17 cellular contexts compared by ENCODE assay signal in genomic region chr17:74992223-74992622, GRCh38. TPM values are rescaled to one million over a fixed set of nuclear protein-coding genes. Genes with fewer than 3 reads are reported as not detected.
DNase-seq lines count a peak whose midpoint lies in the region; ATAC-seq, FAIRE-seq and TF ChIP-seq lines count a peak whose summit lies in the region.
"Had no signal": no experiment of that assay in that cellular context is flagged by ENCODE, and none has a peak within 500 bp of the region (broad histone marks: within the 10 kb centered on the region; RNA-seq: fewer than 3 reads in every experiment).

No MANE protein-coding gene starts in this region.

- 18% methylated on average over 2 of the region's 2 CpGs for WGBS in HepG2 (ENCODE audit: low lambda C conversion rate)
- 50% methylated on average over 2 of the region's 2 CpGs for WGBS in right lobe of liver (ENCODE audit: insufficient coverage, low coverage, low lambda C conversion rate, missing lambda C conversion rate)

- no peaks in the 10 kb centered on the region for H3K9me3 Mint-ChIP-seq in MCF 10A (ENCODE audit: unreplicated experiment)
- no peaks in the 10 kb centered on the region for H3K9me3 Mint-ChIP-seq in mesothelial cell of epicardium
- H3K9me3 Mint-ChIP-seq: activated naive CD4-positive, alpha-beta T cell treated with anti-CD3 and anti-CD28 coated beads, Interleukin-2, amount 10 ng/mL, durations not matched to agents 7 days and 5 days had no signal

- H3K9ac ChIP-seq in HepG2 (ENCODE audit: insufficient read depth, low read depth, low read length), result no peak overlapping the region

- H3K4me1 ChIP-seq in HepG2 (ENCODE audit: insufficient read depth, low read length) (peaks cover 51% of the 10 kb centered on the region), right lobe of liver (peaks cover 0 to 1% (median under 1%) of the 10 kb centered on the region in 4 donors), vagina (peaks cover 48% of the 10 kb centered on the region)

- no peaks in the 10 kb centered on the region for H3K36me3 ChIP-seq in HepG2 (replicated peaks in 1 of 2; ENCODE audit: control insufficient read depth in 1 of 2, insufficient read depth in 2 of 2, low read length in 2 of 2)
- no peaks in the 10 kb centered on the region for H3K36me3 ChIP-seq in right lobe of liver
- H3K36me3 ChIP-seq in vagina, result no peaks in the 10 kb centered on the region
- H3K36me3 ChIP-seq: HAP-1 had no signal

- H3K27me3 Mint-ChIP-seq in MCF 10A (ENCODE audit: insufficient read depth, unreplicated experiment) (no peaks in the 10 kb centered on the region), mesothelial cell of epicardium (ENCODE audit: low read depth) (no peaks in the 10 kb centered on the region)

- POLR2A ChIA-PET in HepG2 (lab: Yijun Ruan, JAX), result interaction anchor here (0.9 to 2.5 kb wide), 8 partner anchors 15 to 139 kb away, joined by 3 to 36 read pairs (median 4); partner anchors contain the start of genes FDXR, HID1, MRPL58 and NT5C
- POLR2A ChIA-PET in MCF 10A (lab: Yijun Ruan, JAX), result interaction anchor here (0.6 to 10.4 kb wide), 17 partner anchors 9 to 1565 kb away, joined by 3 to 228 read pairs (median 6); partner anchors contain the start of genes ATP5PD, FDXR, KCTD2 and MRPL58

- H3K36me3 Mint-ChIP-seq in MCF 10A (ENCODE audit: insufficient read depth, unreplicated experiment) (peaks cover 6% of the 10 kb centered on the region), mesothelial cell of epicardium (peaks cover 4% of the 10 kb centered on the region)
- H3K36me3 Mint-ChIP-seq: activated naive CD4-positive, alpha-beta T cell treated with anti-CD3 and anti-CD28 coated beads, Interleukin-2, amount 10 ng/mL, durations not matched to agents 7 days and 5 days had no signal

- no peak overlapping the region for H2AFZ ChIP-seq in HepG2 (ENCODE audit: low read length)

- CTCF ChIA-PET in HepG2 (lab: Yijun Ruan, JAX; ENCODE audit: low intra/inter-chr PET ratio, low total read pairs), result interaction anchor here (1.5 kb wide), 1 partner anchor 32 kb away, joined by 3 read pairs; no protein-coding TSS in a partner anchor
- CTCF ChIA-PET in MCF 10A (lab: Yijun Ruan, JAX), result interaction anchor here (1.0 to 4.2 kb wide), 4 partner anchors 21 to 138 kb away, joined by 3 to 20 read pairs (median 3); partner anchors contain the start of gene USH1G

- peaks cover 0 to 9% of the 10 kb centered on the region in 2 experiments; a peak in 2 of 5 replicates for H3K27me3 ChIP-seq in HepG2 (ENCODE audit: control insufficient read depth in 1 of 2, insufficient read depth in 2 of 2, low read length in 2 of 2)
- H3K27me3 ChIP-seq in right lobe of liver, result peaks cover 0 to 7% of the 10 kb centered on the region in 2 donors
- H3K27me3 ChIP-seq in vagina, result no peaks in the 10 kb centered on the region
- H3K27me3 ChIP-seq in dorsolateral prefrontal cortex, result no peaks in the 10 kb centered on the region

- H3K4me3 ChIP-seq in HepG2 (replicated peaks in 1 of 3; ENCODE audit: insufficient read depth in 1 of 3, low read depth in 2 of 3, low read length in 3 of 3), result peak overlapping the region in 1 of 3 experiments; percentile 32; a peak in 1 of 6 replicates
- H3K4me3 ChIP-seq in right lobe of liver, result no peak overlapping the region
- H3K4me3 ChIP-seq in vagina, result no peak overlapping the region
- no peak overlapping the region for H3K4me3 ChIP-seq in dorsolateral prefrontal cortex
- H3K4me3 ChIP-seq: HAP-1 had no signal

- H3K4me2 ChIP-seq in HepG2 (ENCODE audit: low read depth, low read length), result peak overlapping the region; percentile 49

- no peak for TF ChIP-seq RAD21 in HepG2 (CRISPR knock-in tag; IDR thresholded peaks at IDR 0.05)

- H3K27ac ChIP-seq in HepG2 (ENCODE audit: extremely low read length, insufficient read depth, low read length), result no peak overlapping the region
- no peak overlapping the region for H3K27ac ChIP-seq in right lobe of liver
- peak overlapping the region; percentile 2 for H3K27ac ChIP-seq in vagina
- H3K27ac ChIP-seq in dorsolateral prefrontal cortex, result peak overlapping the region in 4 of 59 donors; percentile 11 to 78 (median 29)

- TF ChIP-seq POLR2A in HepG2 (IDR thresholded peaks at IDR 0.05; ENCODE audit: insufficient read depth in 1 of 2, low read depth in 2 of 2, low read length in 2 of 2), result no peak
- no peak for TF ChIP-seq POLR2A in right lobe of liver (IDR thresholded peaks at IDR 0.05)
- no peak for TF ChIP-seq POLR2A in vagina (IDR thresholded peaks at IDR 0.05)

- H3K79me2 ChIP-seq in HepG2 (ENCODE audit: insufficient read depth, low read length), result no peaks in the 10 kb centered on the region

- H3K27ac Mint-ChIP-seq in MCF 10A (ENCODE audit: low read depth, unreplicated experiment), result peak overlapping the region; percentile 16
- peak overlapping the region; percentile 97 for H3K27ac Mint-ChIP-seq in mesothelial cell of epicardium
- H3K27ac Mint-ChIP-seq: activated naive CD4-positive, alpha-beta T cell treated with anti-CD3 and anti-CD28 coated beads, Interleukin-2, amount 10 ng/mL, durations not matched to agents 7 days and 5 days had no signal

- ATAC-seq in HepG2 (0 out of 3 replicates have a peak, but pooled peaks have one; percentile 2), right lobe of liver (no peak), HG03571 (IDR thresholded peaks at IDR 0.05; ENCODE audit: unreplicated experiment) (no peak)
- ATAC-seq: Panc1 had no signal

- TF ChIP-seq EP300 in HepG2 (IDR thresholded peaks at IDR 0.05; ENCODE audit: low read depth in 2 of 2, low read length in 2 of 2) (no peak), HepG2 (CRISPR knock-in tag; IDR thresholded peaks at IDR 0.05; ENCODE audit: borderline replicate concordance) (no peak)

- FAIRE-seq in HepG2 (lab: Jason Lieb, UNC), result no peak
- FAIRE-seq: islet of Langerhans had no signal

- BruUV-seq in HepG2 (replicated peaks; lab: Mats Ljungman, UMichigan) (no TSS peak), MCF 10A (replicated peaks; lab: Mats Ljungman, UMichigan) (no TSS peak)

- no peak for TF ChIP-seq CTCF in HepG2 (CRISPR knock-in tag; IDR thresholded peaks at IDR 0.05)
- TF ChIP-seq CTCF in right lobe of liver (IDR thresholded peaks at IDR 0.05), result no peak
- TF ChIP-seq CTCF in MCF 10A (IDR thresholded peaks at IDR 0.05; ENCODE audit: unreplicated experiment), result no peak
- no peak for TF ChIP-seq CTCF in mesothelial cell of epicardium (IDR thresholded peaks at IDR 0.05; ENCODE audit: unreplicated experiment)
- TF ChIP-seq CTCF in vagina (IDR thresholded peaks at IDR 0.05), result no peak
- TF ChIP-seq CTCF in dorsolateral prefrontal cortex (IDR thresholded peaks at IDR 0.05 in 54 of 56, conservative IDR thresholded peaks at IDR 0.05 in 2 of 56; ENCODE audit: low read depth in 1 of 56, partially characterized antibody in 56 of 56), result no peak

- in situ Hi-C loops in HepG2 (cut with HindIII; ENCODE audit: extremely low pct_ligation_motif_present, low pct_unique_long_range_greater_than_20kb), result no loop called here

- DNase-seq in HepG2 (ENCODE audit: low spot score) (no peak), right lobe of liver (no peak), MCF 10A (ENCODE audit: unreplicated experiment) (peak; percentile 11), mesothelial cell of epicardium (ENCODE audit: low spot score in 2 of 2, unreplicated experiment in 2 of 2) (no peak), vagina (ENCODE audit: extremely low spot score in 2 of 2) (no peak), EL (no peak), dorsolateral prefrontal cortex (no peak)
- DNase-seq: activated CD8-positive, alpha-beta memory T cell treated with anti-CD3 and anti-CD28 coated beads, Interleukin-2, amount 50 U/mL, for 48 hours; activated naive CD4-positive, alpha-beta T cell treated with anti-CD3 and anti-CD28 coated beads, Interleukin-2, amount 10 ng/mL, durations not matched to agents 7 days and 5 days; GF-D8; Kasumi-1; NCI-H1930; NCI-H526 treated with DMSO at 0.1 percent for 48 hours had no signal

- intact Hi-C loops in HepG2 (cut with micrococcal nuclease; ENCODE audit: unreplicated experiment) (no loop called here), right lobe of liver (cut with DNase I) (no loop called here), MCF 10A (cut with micrococcal nuclease) (no loop called here), vagina (cut with DNase I) (no loop called here), dorsolateral prefrontal cortex (cut with DNase I) (no loop called here)

- H3K9me3 ChIP-seq in HepG2 (ENCODE audit: low read length) (no peaks in the 10 kb centered on the region), right lobe of liver (no peaks in the 10 kb centered on the region), vagina (no peaks in the 10 kb centered on the region)
- H3K9me3 ChIP-seq: HAP-1 had no signal

- H3K4me1 Mint-ChIP-seq in MCF 10A (ENCODE audit: insufficient read depth, unreplicated experiment), result peaks cover 27% of the 10 kb centered on the region
- peaks cover 39% of the 10 kb centered on the region for H3K4me1 Mint-ChIP-seq in mesothelial cell of epicardium

- no peaks in the 10 kb centered on the region for H4K20me1 ChIP-seq in HepG2 (ENCODE audit: insufficient read depth, low read length)

- H3K4me3 Mint-ChIP-seq in MCF 10A (ENCODE audit: unreplicated experiment) (peak overlapping the region; percentile 56), mesothelial cell of epicardium (peak overlapping the region; percentile 1)
- H3K4me3 Mint-ChIP-seq: activated naive CD4-positive, alpha-beta T cell treated with anti-CD3 and anti-CD28 coated beads, Interleukin-2, amount 10 ng/mL, durations not matched to agents 7 days and 5 days had no signal

RNA-seq across cellular contexts. Expression of gene CDR2L, which starts 4.8 kb away (rescaled TPM):
- total RNA-seq in HepG2 (2016; rRNA removed; fragmentation: Illumina TruSeq; extraction: Trizol), result 1.9 and 2.1 TPM in 2 replicates
- total RNA-seq in HepG2 (2016; cell fraction: cytosol; rRNA removed; fragmentation: Illumina TruSeq; extraction: Trizol; ENCODE audit: low read depth), result 0.62 and 0.81 TPM in 2 replicates
- total RNA-seq in HepG2 (2016; cell fraction: insoluble cytoplasmic fraction; rRNA removed; fragmentation: Illumina TruSeq; extraction: Trizol), result 1.8 and 2.1 TPM in 2 replicates
- total RNA-seq in HepG2 (2016; cell fraction: membrane; rRNA removed; fragmentation: Illumina TruSeq; extraction: Trizol), result 2.5 and 2.7 TPM in 2 replicates
- 1.7 TPM in 2 replicates for total RNA-seq in HepG2 (2016; cell fraction: nucleus; rRNA removed; fragmentation: Illumina TruSeq; extraction: Trizol)
- polyA plus RNA-seq in HepG2 (2011; rRNA removed), result 1.9 and 2.1 TPM in 2 replicates
- 1.3 and 2.5 TPM in 2 replicates for polyA plus RNA-seq in HepG2 (2011; cell fraction: cytosol; rRNA removed)
- polyA plus RNA-seq in HepG2 (2011; cell fraction: nucleus; rRNA removed), result 3.2 and 3.4 TPM in 2 replicates
- polyA plus RNA-seq in HepG2 (2012), result 0.63 and 2.1 TPM in 2 replicates
- 0.72 and 1.0 TPM in 2 replicates for polyA plus RNA-seq in HepG2 (2016; cell fraction: cytosol; fragmentation: Illumina TruSeq; extraction: Trizol; ENCODE audit: low read depth)
- polyA plus RNA-seq in HepG2 (2016; cell fraction: insoluble cytoplasmic fraction; fragmentation: Illumina TruSeq; extraction: Trizol; ENCODE audit: low read depth), result 2.8 and 3.4 TPM in 2 replicates
- polyA plus RNA-seq in HepG2 (2016; cell fraction: membrane; fragmentation: Illumina TruSeq; extraction: Trizol; ENCODE audit: low read depth), result 2.1 and 2.5 TPM in 2 replicates
- polyA plus RNA-seq in HepG2 (2016; cell fraction: nucleus; fragmentation: Illumina TruSeq; extraction: Trizol; ENCODE audit: insufficient read depth, low read depth), result 3.0 and 3.9 TPM in 2 replicates
- polyA minus RNA-seq in HepG2 (2011; rRNA and poly(A)+ RNA removed; ENCODE audit: low replicate concordance), result 3.6 and 20.5 TPM in 2 replicates
- polyA minus RNA-seq in HepG2 (2011; cell fraction: cytosol; rRNA and poly(A)+ RNA removed), result 1.3 and 2.9 TPM in 2 replicates
- polyA minus RNA-seq in HepG2 (2011; cell fraction: nucleus; rRNA and poly(A)+ RNA removed), result 0.50 and 0.90 TPM in 2 replicates
- 1 to 10 TPM in 4 of 6 experiments, under 1 TPM in 2; 0.64 to 2.3 (median 1.4) TPM for total RNA-seq in right lobe of liver
- total RNA-seq in MCF 10A (2022), result 3.4 and 4.1 TPM in 2 replicates
- 22.6 to 23.1 TPM (median 22.8 TPM) in 3 replicates for total RNA-seq in mesothelial cell of epicardium
- 13.5 TPM for total RNA-seq in vagina
- total RNA-seq in dorsolateral prefrontal cortex, result 10 to 100 TPM; 11.9 to 63.9 (median 22.6) TPM

RNA-seq across cellular contexts. Expression of gene HID1, which starts 19.7 kb away (rescaled TPM):
- 1.7 and 2.1 TPM in 2 replicates for total RNA-seq in HepG2 (2016; rRNA removed; fragmentation: Illumina TruSeq; extraction: Trizol)
- total RNA-seq in HepG2 (2016; cell fraction: cytosol; rRNA removed; fragmentation: Illumina TruSeq; extraction: Trizol; ENCODE audit: low read depth), result 0.53 TPM in 1 of 2 replicates, not detected in the other
- total RNA-seq in HepG2 (2016; cell fraction: insoluble cytoplasmic fraction; rRNA removed; fragmentation: Illumina TruSeq; extraction: Trizol), result 1.7 and 2.0 TPM in 2 replicates
- total RNA-seq in HepG2 (2016; cell fraction: membrane; rRNA removed; fragmentation: Illumina TruSeq; extraction: Trizol), result 0.48 and 1.1 TPM in 2 replicates
- 1.4 and 3.5 TPM in 2 replicates for total RNA-seq in HepG2 (2016; cell fraction: nucleus; rRNA removed; fragmentation: Illumina TruSeq; extraction: Trizol)
- polyA plus RNA-seq in HepG2 (2011; rRNA removed), result 10.6 and 17.1 TPM in 2 replicates
- polyA plus RNA-seq in HepG2 (2011; cell fraction: cytosol; rRNA removed), result 3.8 and 4.4 TPM in 2 replicates
- 65.2 and 76.6 TPM in 2 replicates for polyA plus RNA-seq in HepG2 (2011; cell fraction: nucleus; rRNA removed)
- 6.0 and 18.4 TPM in 2 replicates for polyA plus RNA-seq in HepG2 (2012)
- polyA plus RNA-seq in HepG2 (2016; cell fraction: cytosol; fragmentation: Illumina TruSeq; extraction: Trizol; ENCODE audit: low read depth), result 0.52 and 0.83 TPM in 2 replicates
- 2.4 and 3.5 TPM in 2 replicates for polyA plus RNA-seq in HepG2 (2016; cell fraction: insoluble cytoplasmic fraction; fragmentation: Illumina TruSeq; extraction: Trizol; ENCODE audit: low read depth)
- polyA plus RNA-seq in HepG2 (2016; cell fraction: membrane; fragmentation: Illumina TruSeq; extraction: Trizol; ENCODE audit: low read depth), result 1.6 and 1.8 TPM in 2 replicates
- polyA plus RNA-seq in HepG2 (2016; cell fraction: nucleus; fragmentation: Illumina TruSeq; extraction: Trizol; ENCODE audit: insufficient read depth, low read depth), result 6.5 and 7.2 TPM in 2 replicates
- 0.19 and 15.2 TPM in 2 replicates for polyA minus RNA-seq in HepG2 (2011; rRNA and poly(A)+ RNA removed; ENCODE audit: low replicate concordance)
- polyA minus RNA-seq in HepG2 (2011; cell fraction: cytosol; rRNA and poly(A)+ RNA removed), result 2.5 and 3.1 TPM in 2 replicates
- polyA minus RNA-seq in HepG2 (2011; cell fraction: nucleus; rRNA and poly(A)+ RNA removed), result 8.4 and 9.3 TPM in 2 replicates
- total RNA-seq in right lobe of liver, result 1 to 10 TPM; 3.5 to 6.6 (median 4.5) TPM
- total RNA-seq in MCF 10A (2022), result 3.2 and 7.0 TPM in 2 replicates
- 50.7 to 56.3 TPM (median 54.2 TPM) in 3 replicates for total RNA-seq in mesothelial cell of epicardium
- 13.0 TPM for total RNA-seq in vagina
- total RNA-seq in dorsolateral prefrontal cortex, result 100 to 1,000 TPM in 81 of 120 experiments, 10 to 100 TPM in 39; 70.3 to 228 (median 111) TPM

RNA-seq across cellular contexts. Expression of gene MRPL58, which starts 20.2 kb away (rescaled TPM):
- total RNA-seq in HepG2 (2016; rRNA removed; fragmentation: Illumina TruSeq; extraction: Trizol) (68.9 and 101 TPM in 2 replicates), right lobe of liver (100 to 1,000 TPM in 1 of 6 experiments, 10 to 100 TPM in 5; 23.7 to 112 (median 28.1) TPM), MCF 10A (2022) (56.5 and 71.2 TPM in 2 replicates), mesothelial cell of epicardium (18.3 to 22.6 TPM (median 20.7 TPM) in 3 replicates), vagina (33.6 TPM), dorsolateral prefrontal cortex (10 to 100 TPM; 11.3 to 30.9 (median 21.5) TPM)
- 22.8 and 26.1 TPM in 2 replicates for total RNA-seq in HepG2 (2016; cell fraction: cytosol; rRNA removed; fragmentation: Illumina TruSeq; extraction: Trizol; ENCODE audit: low read depth)
- 68.9 and 107 TPM in 2 replicates for total RNA-seq in HepG2 (2016; cell fraction: insoluble cytoplasmic fraction; rRNA removed; fragmentation: Illumina TruSeq; extraction: Trizol)
- total RNA-seq in HepG2 (2016; cell fraction: membrane; rRNA removed; fragmentation: Illumina TruSeq; extraction: Trizol), result 25.3 and 26.8 TPM in 2 replicates
- total RNA-seq in HepG2 (2016; cell fraction: nucleus; rRNA removed; fragmentation: Illumina TruSeq; extraction: Trizol), result 19.6 and 20.1 TPM in 2 replicates
- 39.7 and 44.9 TPM in 2 replicates for polyA plus RNA-seq in HepG2 (2011; rRNA removed)
- polyA plus RNA-seq in HepG2 (2011; cell fraction: cytosol; rRNA removed), result 48.5 and 51.2 TPM in 2 replicates
- 12.5 and 12.9 TPM in 2 replicates for polyA plus RNA-seq in HepG2 (2011; cell fraction: nucleus; rRNA removed)
- polyA plus RNA-seq in HepG2 (2012), result 31.5 and 33.0 TPM in 2 replicates
- polyA plus RNA-seq in HepG2 (2016; cell fraction: cytosol; fragmentation: Illumina TruSeq; extraction: Trizol; ENCODE audit: low read depth), result 17.5 and 19.1 TPM in 2 replicates
- 94.5 and 112 TPM in 2 replicates for polyA plus RNA-seq in HepG2 (2016; cell fraction: insoluble cytoplasmic fraction; fragmentation: Illumina TruSeq; extraction: Trizol; ENCODE audit: low read depth)
- polyA plus RNA-seq in HepG2 (2016; cell fraction: membrane; fragmentation: Illumina TruSeq; extraction: Trizol; ENCODE audit: low read depth), result 18.1 and 20.4 TPM in 2 replicates
- 39.1 and 44.7 TPM in 2 replicates for polyA plus RNA-seq in HepG2 (2016; cell fraction: nucleus; fragmentation: Illumina TruSeq; extraction: Trizol; ENCODE audit: insufficient read depth, low read depth)
- 22.4 and 24.3 TPM in 2 replicates for polyA minus RNA-seq in HepG2 (2011; rRNA and poly(A)+ RNA removed; ENCODE audit: low replicate concordance)
- 14.2 and 15.5 TPM in 2 replicates for polyA minus RNA-seq in HepG2 (2011; cell fraction: cytosol; rRNA and poly(A)+ RNA removed)
- polyA minus RNA-seq in HepG2 (2011; cell fraction: nucleus; rRNA and poly(A)+ RNA removed), result 6.1 and 8.4 TPM in 2 replicates

RNA-seq across cellular contexts. Expression of gene ATP5PD, which starts 54.5 kb away (rescaled TPM):
- 428 and 565 TPM in 2 replicates for total RNA-seq in HepG2 (2016; rRNA removed; fragmentation: Illumina TruSeq; extraction: Trizol)
- total RNA-seq in HepG2 (2016; cell fraction: cytosol; rRNA removed; fragmentation: Illumina TruSeq; extraction: Trizol; ENCODE audit: low read depth), result 145 and 147 TPM in 2 replicates
- 423 and 597 TPM in 2 replicates for total RNA-seq in HepG2 (2016; cell fraction: insoluble cytoplasmic fraction; rRNA removed; fragmentation: Illumina TruSeq; extraction: Trizol)
- total RNA-seq in HepG2 (2016; cell fraction: membrane; rRNA removed; fragmentation: Illumina TruSeq; extraction: Trizol), result 127 and 132 TPM in 2 replicates
- 130 and 138 TPM in 2 replicates for total RNA-seq in HepG2 (2016; cell fraction: nucleus; rRNA removed; fragmentation: Illumina TruSeq; extraction: Trizol)
- 151 and 158 TPM in 2 replicates for polyA plus RNA-seq in HepG2 (2011; rRNA removed)
- polyA plus RNA-seq in HepG2 (2011; cell fraction: cytosol; rRNA removed), result 234 and 269 TPM in 2 replicates
- polyA plus RNA-seq in HepG2 (2011; cell fraction: nucleus; rRNA removed), result 56.2 and 75.0 TPM in 2 replicates
- 326 and 491 TPM in 2 replicates for polyA plus RNA-seq in HepG2 (2012)
- polyA plus RNA-seq in HepG2 (2016; cell fraction: cytosol; fragmentation: Illumina TruSeq; extraction: Trizol; ENCODE audit: low read depth), result 154 and 165 TPM in 2 replicates
- 570 and 628 TPM in 2 replicates for polyA plus RNA-seq in HepG2 (2016; cell fraction: insoluble cytoplasmic fraction; fragmentation: Illumina TruSeq; extraction: Trizol; ENCODE audit: low read depth)
- 119 and 124 TPM in 2 replicates for polyA plus RNA-seq in HepG2 (2016; cell fraction: membrane; fragmentation: Illumina TruSeq; extraction: Trizol; ENCODE audit: low read depth)
- 239 and 245 TPM in 2 replicates for polyA plus RNA-seq in HepG2 (2016; cell fraction: nucleus; fragmentation: Illumina TruSeq; extraction: Trizol; ENCODE audit: insufficient read depth, low read depth)
- polyA minus RNA-seq in HepG2 (2011; rRNA and poly(A)+ RNA removed; ENCODE audit: low replicate concordance), result 144 and 283 TPM in 2 replicates
- 85.5 and 89.1 TPM in 2 replicates for polyA minus RNA-seq in HepG2 (2011; cell fraction: cytosol; rRNA and poly(A)+ RNA removed)
- polyA minus RNA-seq in HepG2 (2011; cell fraction: nucleus; rRNA and poly(A)+ RNA removed), result 33.7 and 56.1 TPM in 2 replicates
- total RNA-seq in right lobe of liver, result 100 to 1,000 TPM; 145 to 262 (median 179) TPM
- total RNA-seq in MCF 10A (2022), result 362 and 455 TPM in 2 replicates
- 153 to 161 TPM (median 153 TPM) in 3 replicates for total RNA-seq in mesothelial cell of epicardium
- 149 TPM for total RNA-seq in vagina
- total RNA-seq in dorsolateral prefrontal cortex, result 100 to 1,000 TPM; 142 to 353 (median 254) TPM

RNA-seq across cellular contexts. Expression of gene KCTD2, which starts 54.8 kb away (rescaled TPM):
- total RNA-seq in HepG2 (2016; rRNA removed; fragmentation: Illumina TruSeq; extraction: Trizol) (27.5 and 28.3 TPM in 2 replicates), right lobe of liver (10 to 100 TPM in 1 of 6 experiments, 1 to 10 TPM in 5; 7.2 to 10.3 (median 8.1) TPM), MCF 10A (2022) (11.9 and 12.8 TPM in 2 replicates), mesothelial cell of epicardium (24.1 to 26.4 TPM (median 26.1 TPM) in 3 replicates), vagina (17.2 TPM), dorsolateral prefrontal cortex (100 to 1,000 TPM in 7 of 120 experiments, 10 to 100 TPM in 113; 52.5 to 122 (median 79.8) TPM)
- total RNA-seq in HepG2 (2016; cell fraction: cytosol; rRNA removed; fragmentation: Illumina TruSeq; extraction: Trizol; ENCODE audit: low read depth), result 3.8 and 5.6 TPM in 2 replicates
- total RNA-seq in HepG2 (2016; cell fraction: insoluble cytoplasmic fraction; rRNA removed; fragmentation: Illumina TruSeq; extraction: Trizol), result 24.3 and 26.6 TPM in 2 replicates
- 15.3 and 15.8 TPM in 2 replicates for total RNA-seq in HepG2 (2016; cell fraction: membrane; rRNA removed; fragmentation: Illumina TruSeq; extraction: Trizol)
- total RNA-seq in HepG2 (2016; cell fraction: nucleus; rRNA removed; fragmentation: Illumina TruSeq; extraction: Trizol), result 16.1 TPM in 2 replicates
- polyA plus RNA-seq in HepG2 (2011; rRNA removed), result 32.6 and 35.2 TPM in 2 replicates
- 26.2 and 29.9 TPM in 2 replicates for polyA plus RNA-seq in HepG2 (2011; cell fraction: cytosol; rRNA removed)
- polyA plus RNA-seq in HepG2 (2011; cell fraction: nucleus; rRNA removed), result 26.6 and 29.2 TPM in 2 replicates
- polyA plus RNA-seq in HepG2 (2012), result 15.9 and 21.3 TPM in 2 replicates
- 2.8 and 2.9 TPM in 2 replicates for polyA plus RNA-seq in HepG2 (2016; cell fraction: cytosol; fragmentation: Illumina TruSeq; extraction: Trizol; ENCODE audit: low read depth)
- polyA plus RNA-seq in HepG2 (2016; cell fraction: insoluble cytoplasmic fraction; fragmentation: Illumina TruSeq; extraction: Trizol; ENCODE audit: low read depth), result 23.4 and 28.3 TPM in 2 replicates
- polyA plus RNA-seq in HepG2 (2016; cell fraction: membrane; fragmentation: Illumina TruSeq; extraction: Trizol; ENCODE audit: low read depth), result 9.8 and 10.2 TPM in 2 replicates
- 26.8 and 29.5 TPM in 2 replicates for polyA plus RNA-seq in HepG2 (2016; cell fraction: nucleus; fragmentation: Illumina TruSeq; extraction: Trizol; ENCODE audit: insufficient read depth, low read depth)
- polyA minus RNA-seq in HepG2 (2011; rRNA and poly(A)+ RNA removed; ENCODE audit: low replicate concordance), result 25.3 and 27.5 TPM in 2 replicates
- polyA minus RNA-seq in HepG2 (2011; cell fraction: cytosol; rRNA and poly(A)+ RNA removed), result 11.1 and 12.5 TPM in 2 replicates
- polyA minus RNA-seq in HepG2 (2011; cell fraction: nucleus; rRNA and poly(A)+ RNA removed), result 9.7 and 12.8 TPM in 2 replicates
